8 cellular contexts compared by ENCODE assay signal in genomic region chr1:44213222-44214112, GRCh38. TPM values are rescaled to one million over a fixed set of nuclear protein-coding genes. Genes with fewer than 3 reads are reported as not detected.
DNase-seq lines count a peak whose midpoint lies in the region; ATAC-seq and TF ChIP-seq lines count a peak whose summit lies in the region.

Gene DMAP1, plus strand, starts transcription at chr1:44213471. Its CDS starts 283 bp downstream, at chr1:44213754.

- H3K79me2 ChIP-seq in MM.1S (ENCODE audit: low read length) (peaks cover 9% of the 10 kb centered on the region), neural progenitor cell (ENCODE audit: low read depth) (peaks cover 5% of the 10 kb centered on the region)

- peaks cover 7% of the 10 kb centered on the region; the same call in 1 of the 2 replicates for H3K4me1 ChIP-seq in MM.1S (ENCODE audit: low read length)
- no peaks in the 10 kb centered on the region for H3K4me1 ChIP-seq in foreskin keratinocyte
- peaks cover 5% of the 10 kb centered on the region for H3K4me1 ChIP-seq in neural progenitor cell
- H3K4me1 ChIP-seq in stomach smooth muscle (ENCODE audit: control insufficient read depth, insufficient read depth, low read length): peaks cover 20% of the 10 kb centered on the region

- ATAC-seq in foreskin keratinocyte: peak; percentile 85

- H3K27me3 ChIP-seq in MM.1S (replicated peaks; ENCODE audit: insufficient read depth, low read length) (no peaks in the 10 kb centered on the region), foreskin keratinocyte (no peaks in the 10 kb centered on the region), neural progenitor cell (no peaks in the 10 kb centered on the region), stomach smooth muscle (ENCODE audit: control insufficient read depth in 1 of 2, insufficient read depth in 2 of 2, low read length in 2 of 2) (no peaks in the 10 kb centered on the region)

- DNase-seq in DMS53 treated with DMSO at 0.1 percent for 48 hours (lab: John Stamatoyannopoulos, UW; ENCODE audit: unreplicated experiment) (peak; percentile 70), GOT3 (lab: John Stamatoyannopoulos, UW) (peak; percentile 42), MM.1S (peak; percentile 87), SIG-M5 treated with dmso at 0.1 percent for 504 hours (lab: John Stamatoyannopoulos, UW; ENCODE audit: unreplicated experiment) (peak; percentile 86), activated gamma-delta T cell treated with Interleukin-2 at 50 U/mL for 16 hours (peak; percentile 83), foreskin keratinocyte (peak; percentile 27 to 65), neural progenitor cell (ENCODE audit: low spot score) (peak; percentile 92)

- no peaks in the 10 kb centered on the region for H3K9me2 ChIP-seq in MM.1S (replicated peaks; ENCODE audit: insufficient read depth, low read length)

- no peak for TF ChIP-seq CTCF in MM.1S (IDR thresholded peaks at IDR 0.05; ENCODE audit: low read length)
- TF ChIP-seq CTCF in foreskin keratinocyte (conservative IDR thresholded peaks at IDR 0.05): peak; percentile 50
- no peak for TF ChIP-seq CTCF in neural progenitor cell (IDR thresholded peaks at IDR 0.05)

- no peaks in the 10 kb centered on the region for H3K9me3 Mint-ChIP-seq in neural progenitor cell

- H3K36me3 ChIP-seq in MM.1S (replicated peaks; ENCODE audit: insufficient read depth, low read length) (no peaks in the 10 kb centered on the region), neural progenitor cell (no peaks in the 10 kb centered on the region), stomach smooth muscle (ENCODE audit: control insufficient read depth in 2 of 2, insufficient read depth in 2 of 2, low read length in 2 of 2) (peaks cover 6 to 24% of the 10 kb centered on the region in 2 donors)

- H3K4me2 ChIP-seq in MM.1S (ENCODE audit: low read depth, low read length): peak within 1 kb of the TSS; percentile 77
- peak within 1 kb of the TSS; percentile 91 for H3K4me2 ChIP-seq in neural progenitor cell

- H3K27ac ChIP-seq in MM.1S (ENCODE audit: low read length) (no peak within 1 kb of the TSS), foreskin keratinocyte (peak within 1 kb of the TSS; percentile 21), neural progenitor cell (no peak within 1 kb of the TSS), stomach smooth muscle (ENCODE audit: low read length) (peak within 1 kb of the TSS; percentile 67)

- H3F3A ChIP-seq in MM.1S (ENCODE audit: insufficient read depth, low read length): no peaks in the 10 kb centered on the region
- peaks cover 14% of the 10 kb centered on the region for H3F3A ChIP-seq in neural progenitor cell (ENCODE audit: low read depth)

- peak within 1 kb of the TSS; percentile 94 for H3K27ac Mint-ChIP-seq in neural progenitor cell

- H4K20me1 ChIP-seq in MM.1S (ENCODE audit: insufficient read depth, low read length) (no peaks in the 10 kb centered on the region), neural progenitor cell (ENCODE audit: low read depth) (peaks cover 7% of the 10 kb centered on the region)

- H3K27me3 Mint-ChIP-seq in neural progenitor cell (ENCODE audit: insufficient read depth, low read depth): peaks cover 2% of the 10 kb centered on the region

- peaks cover 5% of the 10 kb centered on the region for H3K36me3 Mint-ChIP-seq in neural progenitor cell

- peak within 1 kb of the TSS; percentile 56 for H3K9ac ChIP-seq in MM.1S (ENCODE audit: low read length)
- H3K9ac ChIP-seq in neural progenitor cell: peak within 1 kb of the TSS; percentile 51
- H3K9ac ChIP-seq in stomach smooth muscle (ENCODE audit: low read length in 2 of 2): peak within 1 kb of the TSS; percentile 83 to 88

- peaks cover 11% of the 10 kb centered on the region for H3K4me1 Mint-ChIP-seq in neural progenitor cell

- H3K9me3 ChIP-seq in MM.1S (replicated peaks; ENCODE audit: insufficient read depth, low read length): no peaks in the 10 kb centered on the region
- no peaks in the 10 kb centered on the region for H3K9me3 ChIP-seq in neural progenitor cell (ENCODE audit: low read depth)
- no peaks in the 10 kb centered on the region for H3K9me3 ChIP-seq in stomach smooth muscle (ENCODE audit: control insufficient read depth in 2 of 2, low read length in 2 of 2)

- H2AFZ ChIP-seq in MM.1S (ENCODE audit: low read length) (peak within 1 kb of the TSS; percentile 79), neural progenitor cell (replicated peaks) (peak within 1 kb of the TSS; percentile 93)

- peak within 1 kb of the TSS; percentile 77 for H3K4me3 ChIP-seq in MM.1S (ENCODE audit: low read length)
- H3K4me3 ChIP-seq in neural progenitor cell: peak within 1 kb of the TSS; percentile 81
- H3K4me3 ChIP-seq in stomach smooth muscle (ENCODE audit: low read length in 2 of 2): peak within 1 kb of the TSS; percentile 91 to 98

- H3K4me3 Mint-ChIP-seq in neural progenitor cell: peak within 1 kb of the TSS; percentile 88

RNA-seq across cellular contexts. Expression of gene DMAP1, which starts in this region (rescaled TPM):
- total RNA-seq in foreskin keratinocyte (18.0 and 23.5 TPM in 2 replicates), neural progenitor cell (ENCODE audit: low replicate concordance) (22.3 and 29.8 TPM in 2 replicates)
- polyA plus RNA-seq in foreskin keratinocyte: 30.2 and 31.4 TPM in 2 replicates

Comparison
In these comparisons a context has a peak if more than half of its experiments do, and no peak if none do; other contexts are left out.
1. DNase-seq: peak in every context shown above with its lines; median percentile 92 in neural progenitor cell; 87 in MM.1S; 86 in SIG-M5 treated with dmso at 0.1 percent for 504 hours; 83 in activated gamma-delta T cell treated with Interleukin-2 at 50 U/mL for 16 hours; 70 in DMS53 treated with DMSO at 0.1 percent for 48 hours; 46 in foreskin keratinocyte; 42 in GOT3.
2. H3K27ac ChIP-seq: peak in foreskin keratinocyte (single experiment) and stomach smooth muscle (single experiment); none in MM.1S (single experiment) and neural progenitor cell (single experiment).
3. Peak in every context shown above with its lines, with median percentiles within 50 percentile points of each other: H3K4me3 ChIP-seq and H3K9ac ChIP-seq.